1 cellular context compared by ENCODE assay signal in the genomic region with DNA sequence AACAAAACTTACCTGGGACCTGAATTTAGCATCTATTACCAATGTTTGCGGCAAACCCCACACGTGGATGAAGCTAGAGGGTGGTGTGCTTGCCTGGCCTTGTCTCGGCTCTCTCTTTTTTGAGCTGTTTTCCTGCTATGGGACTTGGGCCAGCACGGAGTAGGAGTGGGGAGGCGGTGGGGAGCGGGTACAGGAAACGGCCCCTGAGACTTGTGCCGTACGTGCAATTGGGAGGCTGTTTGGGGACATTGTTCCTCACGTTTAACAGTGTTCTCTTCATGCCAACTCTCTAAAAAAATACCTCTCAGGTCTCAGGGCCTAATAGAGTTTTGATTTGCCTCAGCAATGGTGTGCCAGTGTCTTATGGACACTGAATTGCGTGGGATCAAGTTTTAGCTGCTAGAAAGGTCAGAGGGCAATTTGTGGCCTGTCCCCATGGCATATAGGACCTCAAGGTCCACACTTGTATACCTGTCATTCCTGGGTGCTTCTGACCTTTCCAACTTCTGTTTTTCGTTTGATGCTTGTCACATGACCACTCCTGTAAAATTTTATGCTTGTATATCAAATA.
TF ChIP-seq lines count a peak whose summit lies in the region.

No MANE protein-coding gene starts in this region.

TF ChIP-seq in SK-N-SH, 30 proteins besides CTCF, POLR2A, EP300 and RAD21:
- TF ChIP-seq GABPA (IDR thresholded peaks at IDR 0.05; ENCODE audit: low read depth), result no peak
- no peak for TF ChIP-seq RCOR1 (IDR thresholded peaks at IDR 0.05; ENCODE audit: low read length)
- TF ChIP-seq, protein P1, sequence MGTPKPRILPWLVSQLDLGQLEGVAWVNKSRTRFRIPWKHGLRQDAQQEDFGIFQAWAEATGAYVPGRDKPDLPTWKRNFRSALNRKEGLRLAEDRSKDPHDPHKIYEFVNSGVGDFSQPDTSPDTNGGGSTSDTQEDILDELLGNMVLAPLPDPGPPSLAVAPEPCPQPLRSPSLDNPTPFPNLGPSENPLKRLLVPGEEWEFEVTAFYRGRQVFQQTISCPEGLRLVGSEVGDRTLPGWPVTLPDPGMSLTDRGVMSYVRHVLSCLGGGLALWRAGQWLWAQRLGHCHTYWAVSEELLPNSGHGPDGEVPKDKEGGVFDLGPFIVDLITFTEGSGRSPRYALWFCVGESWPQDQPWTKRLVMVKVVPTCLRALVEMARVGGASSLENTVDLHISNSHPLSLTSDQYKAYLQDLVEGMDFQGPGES (IDR thresholded peaks at IDR 0.05; ENCODE audit: low read depth, low read length), result no peak
- TF ChIP-seq ELF1 (IDR thresholded peaks at IDR 0.05), result no peak
- TF ChIP-seq GATA2 (CRISPR knock-in tag; IDR thresholded peaks at IDR 0.05), result no peak
- no peak for TF ChIP-seq MXI1 (IDR thresholded peaks at IDR 0.05; ENCODE audit: low read depth, low read length)
- no peak for TF ChIP-seq EZH2phosphoT487 (IDR thresholded peaks at IDR 0.05; ENCODE audit: borderline replicate concordance, low read depth)
- no peak for TF ChIP-seq SIN3A (IDR thresholded peaks at IDR 0.05; ENCODE audit: borderline replicate concordance, low read depth, low read length)
- TF ChIP-seq ZBTB33 (IDR thresholded peaks at IDR 0.05; ENCODE audit: borderline replicate concordance, low read depth), result no peak
- TF ChIP-seq TCF12 (IDR thresholded peaks at IDR 0.05), result no peak
- TF ChIP-seq MEF2A (IDR thresholded peaks at IDR 0.05; ENCODE audit: borderline replicate concordance, low read depth), result no peak
- TF ChIP-seq JUND (IDR thresholded peaks at IDR 0.05), result no peak
- TF ChIP-seq SMC3 (IDR thresholded peaks at IDR 0.05; ENCODE audit: low read depth, low read length), result no peak
- TF ChIP-seq TEAD4 (IDR thresholded peaks at IDR 0.05; ENCODE audit: borderline replicate concordance, insufficient read depth), result no peak
- no peak for TF ChIP-seq REST (IDR thresholded peaks at IDR 0.05; ENCODE audit: low read depth, low read length)
